In genomic region chr6:37433657-37434271, GRCh38 we compare ENCODE assay signal across 8 cellular contexts. TPM values are rescaled to one million over a fixed set of nuclear protein-coding genes. Genes with fewer than 3 reads are reported as not detected.
A peak's percentile ranks its signal among the peaks of the same experiment; 100 is the strongest.
DNase-seq lines count a peak whose midpoint lies in the region; ATAC-seq and TF ChIP-seq lines count a peak whose summit lies in the region.

No MANE protein-coding gene starts in this region.

- H3F3A ChIP-seq in DOHH2 (ENCODE audit: control insufficient read depth, insufficient read depth): no peaks in the 10 kb centered on the region

- WGBS in stomach, 5 donors: 3 to 10% (median 7%) methylated on average over 10 to 13 of the region's 13 CpGs

- H3K9ac ChIP-seq in endocrine pancreas (ENCODE audit: control insufficient read depth, insufficient read depth, low read length): peak overlapping the region; percentile 49

- no peaks in the 10 kb centered on the region for H4K20me1 ChIP-seq in DOHH2 (ENCODE audit: control insufficient read depth, insufficient read depth, low read depth, low read length)

- peak overlapping the region; percentile 91 to 99 (median 94) for H3K4me3 Mint-ChIP-seq in IgD-negative memory B cell
- peak overlapping the region; percentile 93 for H3K4me3 Mint-ChIP-seq in natural killer cell treated with Interleukin-12 subunit alpha and Interleukin-12 subunit beta and Interleukin-15 and Interleukin-18, amount 100 ng/mL, for 72 hours

- no peak for TF ChIP-seq CTCF in DOHH2 (IDR thresholded peaks at IDR 0.05; ENCODE audit: low read depth, low read length, poor library complexity, severe bottlenecking)
- no peak for TF ChIP-seq CTCF in stomach (IDR thresholded peaks at IDR 0.05)

- peaks cover 24% of the 10 kb centered on the region for H3K79me2 ChIP-seq in DOHH2 (ENCODE audit: control insufficient read depth, low read length)

- no peak for TF ChIP-seq POLR2A in stomach (IDR thresholded peaks at IDR 0.05)

- peak overlapping the region; percentile 74 for H3K4me2 ChIP-seq in DOHH2 (ENCODE audit: low read length)

- H3K4me1 Mint-ChIP-seq in IgD-negative memory B cell: peaks cover 16 to 28% (median 18%) of the 10 kb centered on the region in 3 donors
- H3K4me1 Mint-ChIP-seq in natural killer cell treated with Interleukin-12 subunit alpha and Interleukin-12 subunit beta and Interleukin-15 and Interleukin-18, amount 100 ng/mL, for 72 hours (ENCODE audit: low read depth in 2 of 2): peaks cover 34 to 41% of the 10 kb centered on the region in 2 donors

- no peak for TF ChIP-seq EP300 in stomach (IDR thresholded peaks at IDR 0.05)

- H3K9me2 ChIP-seq in DOHH2 (replicated peaks; ENCODE audit: control insufficient read depth, low read length): no peaks in the 10 kb centered on the region

- H3K4me3 ChIP-seq in DOHH2 (ENCODE audit: low read length) (peak overlapping the region; percentile 98), endocrine pancreas (ENCODE audit: control insufficient read depth, insufficient read depth, low read length) (peak overlapping the region; percentile 72), stomach (peak overlapping the region; percentile 84 to 91 (median 86))

- intact Hi-C loops in stomach (cut with DNase I; ENCODE audit: low total_unique reads): no loop called here

- peaks cover 0 to 3% (median 0%) of the 10 kb centered on the region in 3 donors for H3K9me3 Mint-ChIP-seq in IgD-negative memory B cell
- H3K9me3 Mint-ChIP-seq in natural killer cell treated with Interleukin-12 subunit alpha and Interleukin-12 subunit beta and Interleukin-15 and Interleukin-18, amount 100 ng/mL, for 72 hours: no peaks in the 10 kb centered on the region

- H3K9me3 ChIP-seq in DOHH2 (ENCODE audit: control insufficient read depth, insufficient read depth, low read length) (no peaks in the 10 kb centered on the region), endocrine pancreas (ENCODE audit: control insufficient read depth, low read length) (no peaks in the 10 kb centered on the region), stomach (no peaks in the 10 kb centered on the region)

- H3K27me3 ChIP-seq in DOHH2 (ENCODE audit: control insufficient read depth, low read length) (no peaks in the 10 kb centered on the region), endocrine pancreas (ENCODE audit: control insufficient read depth, insufficient read depth, low read length) (no peaks in the 10 kb centered on the region), stomach (no peaks in the 10 kb centered on the region)

- peak overlapping the region; percentile 69 for H3K27ac ChIP-seq in DOHH2 (ENCODE audit: low read depth, low read length)
- peak overlapping the region; percentile 92 to 95 (median 94) for H3K27ac ChIP-seq in stomach

- peak; percentile 20 to 22 for DNase-seq in activated CD4-positive, alpha-beta T cell treated with anti-CD3 and anti-CD28 coated beads for 24 hours (ENCODE audit: low read depth in 2 of 2)
- peak; percentile 77 for DNase-seq in natural killer cell treated with Interleukin-12 subunit alpha and Interleukin-12 subunit beta and Interleukin-15 and Interleukin-18, amount 100 ng/mL, for 72 hours (ENCODE audit: low spot score)
- DNase-seq in stomach (no peak), iPS-NIHi11 (ENCODE audit: low spot score) (no peak)

- peaks cover 21% of the 10 kb centered on the region for H3K4me1 ChIP-seq in DOHH2 (ENCODE audit: control insufficient read depth, low read length)
- peaks cover 13% of the 10 kb centered on the region for H3K4me1 ChIP-seq in endocrine pancreas (ENCODE audit: control insufficient read depth, insufficient read depth, low read length)
- H3K4me1 ChIP-seq in stomach: peaks cover 8 to 48% (median 34%) of the 10 kb centered on the region in 4 donors

- H3K36me3 ChIP-seq in DOHH2 (ENCODE audit: control insufficient read depth, low read length) (peaks cover 28% of the 10 kb centered on the region), endocrine pancreas (ENCODE audit: control insufficient read depth, insufficient read depth, low read length) (peaks cover 3% of the 10 kb centered on the region), stomach (peaks cover 6 to 34% (median 33%) of the 10 kb centered on the region in 4 donors)

- H3K27ac Mint-ChIP-seq in IgD-negative memory B cell: peak overlapping the region; percentile 93 to 97 (median 97)
- peak overlapping the region; percentile 96 to 97 for H3K27ac Mint-ChIP-seq in natural killer cell treated with Interleukin-12 subunit alpha and Interleukin-12 subunit beta and Interleukin-15 and Interleukin-18, amount 100 ng/mL, for 72 hours

- no peaks in the 10 kb centered on the region for H3K36me3 Mint-ChIP-seq in IgD-negative memory B cell
- peaks cover 13% of the 10 kb centered on the region for H3K36me3 Mint-ChIP-seq in natural killer cell treated with Interleukin-12 subunit alpha and Interleukin-12 subunit beta and Interleukin-15 and Interleukin-18, amount 100 ng/mL, for 72 hours

- no peaks in the 10 kb centered on the region for H3K27me3 Mint-ChIP-seq in IgD-negative memory B cell
- H3K27me3 Mint-ChIP-seq in natural killer cell treated with Interleukin-12 subunit alpha and Interleukin-12 subunit beta and Interleukin-15 and Interleukin-18, amount 100 ng/mL, for 72 hours: peaks cover 0 to 4% of the 10 kb centered on the region in 2 donors

- peak; percentile 31 for ATAC-seq in GM21423 (IDR thresholded peaks at IDR 0.05; ENCODE audit: unreplicated experiment)
- peak; percentile 46 to 54 for ATAC-seq in natural killer cell treated with Interleukin-12 subunit alpha and Interleukin-12 subunit beta and Interleukin-15 and Interleukin-18, amount 100 ng/mL, for 72 hours

RNA-seq across cellular contexts. Expression of gene CMTR1, which starts 0.7 kb away (rescaled TPM):
- polyA plus RNA-seq in IgD-negative memory B cell (27.5 TPM), stomach (10 to 100 TPM in 1 of 3 donors, 1 to 10 TPM in 2; 6.3 to 14.1 (median 6.6) TPM)
- 10 to 100 TPM; 53.9 to 74.1 TPM for total RNA-seq in natural killer cell treated with Interleukin-12 subunit alpha and Interleukin-12 subunit beta and Interleukin-15 and Interleukin-18, amount 100 ng/mL, for 72 hours
- total RNA-seq in stomach: 100 to 1,000 TPM in 1 of 5 donors, 10 to 100 TPM in 4; 23.6 to 145 (median 26.4) TPM

Comparison
In these comparisons a context has a peak if more than half of its experiments do, and no peak if none do; other contexts are left out.
1. DNase-seq: peak in activated CD4-positive, alpha-beta T cell treated with anti-CD3 and anti-CD28 coated beads for 24 hours (2 of 2) and natural killer cell treated with Interleukin-12 subunit alpha and Interleukin-12 subunit beta and Interleukin-15 and Interleukin-18, amount 100 ng/mL, for 72 hours (single experiment); none in stomach (single experiment) and iPS-NIHi11 (single experiment).
2. Peak in every context shown above with its lines, with median percentiles within 50 percentile points of each other: H3K4me3 ChIP-seq.